In the genomic region with DNA sequence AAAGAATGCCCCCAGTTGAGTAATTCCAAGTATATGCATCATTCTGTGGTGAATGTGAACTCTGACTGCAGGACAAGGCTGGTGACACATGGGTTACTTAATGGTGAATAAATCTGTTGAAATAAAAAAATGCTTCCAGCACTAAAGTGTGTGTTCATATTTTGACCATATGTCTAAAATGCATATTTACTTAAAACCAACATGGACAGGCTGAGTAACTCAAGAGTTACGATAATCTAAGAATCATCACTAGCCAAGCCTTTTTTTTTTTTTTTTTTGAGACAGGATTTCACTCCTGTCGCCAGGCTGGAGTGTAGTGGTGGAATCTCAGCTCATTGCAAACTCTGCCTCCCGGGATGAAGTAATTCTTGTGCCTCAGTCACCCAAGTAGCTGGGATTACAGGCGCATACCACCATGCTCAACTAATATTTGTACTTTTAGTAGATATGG, we compare ENCODE assay signal across 15 cellular contexts. TPM values are rescaled to one million over a fixed set of nuclear protein-coding genes. Genes with fewer than 3 reads are reported as not detected.
DNase-seq lines count a peak whose midpoint lies in the region; ATAC-seq, FAIRE-seq and TF ChIP-seq lines count a peak whose summit lies in the region.
"Had no signal": no experiment of that assay in that cellular context is flagged by ENCODE, and none has a peak within 500 bp of the region (broad histone marks: within the 10 kb centered on the region; RNA-seq: fewer than 3 reads in every experiment).

No MANE protein-coding gene starts in this region.

- ATAC-seq in HG03460 (IDR thresholded peaks at IDR 0.05; ENCODE audit: unreplicated experiment) (no peak), GM21367 (IDR thresholded peaks at IDR 0.05; ENCODE audit: unreplicated experiment) (no peak)
- ATAC-seq: GM12878 had no signal

- no peak for TF ChIP-seq RAD21 in SK-N-SH (IDR thresholded peaks at IDR 0.05; ENCODE audit: low read length)

- H3K36me3 ChIP-seq in SK-N-SH (replicated peaks in 1 of 2; ENCODE audit: control insufficient read depth in 1 of 2, insufficient read depth in 2 of 2, low read length in 1 of 2), result peaks cover 0 to 4% of the 10 kb centered on the region in 2 experiments
- H3K36me3 ChIP-seq: adrenal gland, neural progenitor cell had no signal

- peak overlapping the region; percentile 67 for H3K9ac ChIP-seq in SK-N-SH
- H3K9ac ChIP-seq: neural progenitor cell had no signal

- POLR2A ChIA-PET in SK-N-SH (lab: Yijun Ruan, JAX), result no interaction called here

- H3K4me3 ChIP-seq in SK-N-SH (ENCODE audit: low read depth in 2 of 2, low read length in 1 of 2), result no peak overlapping the region
- H3K4me3 ChIP-seq: adrenal gland, GM12878, neural progenitor cell had no signal

- TF ChIP-seq CTCF in SK-N-SH (IDR thresholded peaks at IDR 0.05), result no peak

- H3K27ac ChIP-seq in SK-N-SH (ENCODE audit: low read depth in 2 of 2, low read length in 1 of 2), result peak overlapping the region in 1 of 2 experiments; percentile 95; a peak in 3 of 4 replicates
- H3K27ac ChIP-seq: adrenal gland, neural progenitor cell had no signal

- H3K9me2 ChIP-seq in SK-N-SH, result no peaks in the 10 kb centered on the region

- no peaks in the 10 kb centered on the region for H4K20me1 ChIP-seq in SK-N-SH (ENCODE audit: insufficient read depth)

- peaks cover 0 to 31% of the 10 kb centered on the region in 2 experiments; a peak in 2 of 4 replicates for H3K4me1 ChIP-seq in SK-N-SH (ENCODE audit: control insufficient read depth in 1 of 2, insufficient read depth in 2 of 2, low read depth in 1 of 2, low read length in 1 of 2)
- H3K4me1 ChIP-seq: adrenal gland, neural progenitor cell had no signal

- H2AFZ ChIP-seq in SK-N-SH (ENCODE audit: low read depth), result no peak overlapping the region
- H2AFZ ChIP-seq: neural progenitor cell had no signal

- no peaks in the 10 kb centered on the region for H3K27me3 ChIP-seq in SK-N-SH (ENCODE audit: insufficient read depth)
- H3K27me3 ChIP-seq: adrenal gland, neural progenitor cell had no signal

- DNase-seq in H4 (ENCODE audit: low spot score) (peak; percentile 42), SK-N-SH (no peak), fibroblast of peridontal ligament (ENCODE audit: extremely low read depth) (peak; percentile 97), urothelium cell line (ENCODE audit: low spot score) (peak; percentile 36), DMS153 (lab: John Stamatoyannopoulos, UW) (no peak)
- DNase-seq: Calu3; effector CD4-positive, alpha-beta T cell; H9; NCI-H146; small intestine had no signal

- CTCF ChIA-PET in SK-N-SH (lab: Yijun Ruan, JAX), result interaction anchor here (1.0 kb wide), 1 partner anchor 26 kb away, joined by 3 read pairs; no protein-coding TSS in a partner anchor

- peak overlapping the region; percentile 54; the same call in 1 of the 2 replicates for H3K4me2 ChIP-seq in SK-N-SH
- H3K4me2 ChIP-seq: neural progenitor cell had no signal

- peaks cover 6% of the 10 kb centered on the region; the same call in 1 of the 2 replicates for H3K9me3 ChIP-seq in SK-N-SH
- H3K9me3 ChIP-seq: adrenal gland had no signal

- TF ChIP-seq EP300 in SK-N-SH (IDR thresholded peaks at IDR 0.05; ENCODE audit: borderline replicate concordance in 1 of 2, low read depth in 1 of 2, low read length in 1 of 2), result peak in 1 of 2 experiments; percentile 97; a peak in 2 of 4 replicates

- WGBS in SK-N-SH (ENCODE audit: low lambda C conversion rate), result 20% methylated on average over 4 of the region's 4 CpGs

- H3F3A ChIP-seq in SK-N-SH (replicated peaks; ENCODE audit: insufficient read depth), result peaks cover 57% of the 10 kb centered on the region

- FAIRE-seq in urothelium cell line (lab: Jason Lieb, UNC), result no peak
- FAIRE-seq: GM12878, small intestine had no signal

- no peaks in the 10 kb centered on the region for H3K79me2 ChIP-seq in SK-N-SH (ENCODE audit: insufficient read depth)

TF ChIP-seq in SK-N-SH, 30 proteins besides CTCF, POLR2A, EP300 and RAD21 (continues in another document):
- TF ChIP-seq FOXM1 (IDR thresholded peaks at IDR 0.05; ENCODE audit: low read depth) (peak; percentile 90), YY1 (IDR thresholded peaks at IDR 0.05; ENCODE audit: low read depth) (0 out of 2 replicates have a peak, but pooled peaks have one; percentile 44), CHD2 (IDR thresholded peaks at IDR 0.05; ENCODE audit: low read length, partially characterized antibody) (no peak), MXI1 (IDR thresholded peaks at IDR 0.05; ENCODE audit: low read depth, low read length) (no peak), ELF1 (IDR thresholded peaks at IDR 0.05) (no peak), FOXJ3 (CRISPR knock-in tag; IDR thresholded peaks at IDR 0.05) (no peak), TEAD4 (IDR thresholded peaks at IDR 0.05; ENCODE audit: borderline replicate concordance, insufficient read depth) (peak; percentile 90), POLR2AphosphoS5 (IDR thresholded peaks at IDR 0.05; ENCODE audit: low read depth, low read length) (peak; percentile 73; the same call in 1 of the 2 replicates), GATA2 (CRISPR knock-in tag; IDR thresholded peaks at IDR 0.05) (no peak), NRF1 (IDR thresholded peaks at IDR 0.05; ENCODE audit: low read depth, low read length) (no peak), EZH2phosphoT487 (IDR thresholded peaks at IDR 0.05; ENCODE audit: borderline replicate concordance, low read depth) (no peak), NFIC (IDR thresholded peaks at IDR 0.05; ENCODE audit: borderline replicate concordance) (peak; percentile 55), RFX5 (IDR thresholded peaks at IDR 0.05; ENCODE audit: low read length) (no peak), RXRA (IDR thresholded peaks at IDR 0.05; ENCODE audit: borderline replicate concordance, low read depth) (peak; percentile 98), TCF12 (IDR thresholded peaks at IDR 0.05) (peak; percentile 97)
- TF ChIP-seq, protein P1, sequence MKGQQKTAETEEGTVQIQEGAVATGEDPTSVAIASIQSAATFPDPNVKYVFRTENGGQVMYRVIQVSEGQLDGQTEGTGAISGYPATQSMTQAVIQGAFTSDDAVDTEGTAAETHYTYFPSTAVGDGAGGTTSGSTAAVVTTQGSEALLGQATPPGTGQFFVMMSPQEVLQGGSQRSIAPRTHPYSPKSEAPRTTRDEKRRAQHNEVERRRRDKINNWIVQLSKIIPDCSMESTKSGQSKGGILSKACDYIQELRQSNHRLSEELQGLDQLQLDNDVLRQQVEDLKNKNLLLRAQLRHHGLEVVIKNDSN (IDR thresholded peaks at IDR 0.05; ENCODE audit: borderline replicate concordance, low read depth), result no peak
- TF ChIP-seq, protein P2, sequence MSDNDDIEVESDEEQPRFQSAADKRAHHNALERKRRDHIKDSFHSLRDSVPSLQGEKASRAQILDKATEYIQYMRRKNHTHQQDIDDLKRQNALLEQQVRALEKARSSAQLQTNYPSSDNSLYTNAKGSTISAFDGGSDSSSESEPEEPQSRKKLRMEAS (IDR thresholded peaks at IDR 0.05; ENCODE audit: low read depth), result peak; percentile 52; the same call in 1 of the 2 replicates
- TF ChIP-seq, protein P3, sequence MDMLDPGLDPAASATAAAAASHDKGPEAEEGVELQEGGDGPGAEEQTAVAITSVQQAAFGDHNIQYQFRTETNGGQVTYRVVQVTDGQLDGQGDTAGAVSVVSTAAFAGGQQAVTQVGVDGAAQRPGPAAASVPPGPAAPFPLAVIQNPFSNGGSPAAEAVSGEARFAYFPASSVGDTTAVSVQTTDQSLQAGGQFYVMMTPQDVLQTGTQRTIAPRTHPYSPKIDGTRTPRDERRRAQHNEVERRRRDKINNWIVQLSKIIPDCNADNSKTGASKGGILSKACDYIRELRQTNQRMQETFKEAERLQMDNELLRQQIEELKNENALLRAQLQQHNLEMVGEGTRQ (IDR thresholded peaks at IDR 0.05; ENCODE audit: borderline replicate concordance, low read depth, low read length), result no peak
- TF ChIP-seq, protein P4, sequence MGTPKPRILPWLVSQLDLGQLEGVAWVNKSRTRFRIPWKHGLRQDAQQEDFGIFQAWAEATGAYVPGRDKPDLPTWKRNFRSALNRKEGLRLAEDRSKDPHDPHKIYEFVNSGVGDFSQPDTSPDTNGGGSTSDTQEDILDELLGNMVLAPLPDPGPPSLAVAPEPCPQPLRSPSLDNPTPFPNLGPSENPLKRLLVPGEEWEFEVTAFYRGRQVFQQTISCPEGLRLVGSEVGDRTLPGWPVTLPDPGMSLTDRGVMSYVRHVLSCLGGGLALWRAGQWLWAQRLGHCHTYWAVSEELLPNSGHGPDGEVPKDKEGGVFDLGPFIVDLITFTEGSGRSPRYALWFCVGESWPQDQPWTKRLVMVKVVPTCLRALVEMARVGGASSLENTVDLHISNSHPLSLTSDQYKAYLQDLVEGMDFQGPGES (IDR thresholded peaks at IDR 0.05; ENCODE audit: low read depth, low read length), result no peak
- TF ChIP-seq, protein P5, sequence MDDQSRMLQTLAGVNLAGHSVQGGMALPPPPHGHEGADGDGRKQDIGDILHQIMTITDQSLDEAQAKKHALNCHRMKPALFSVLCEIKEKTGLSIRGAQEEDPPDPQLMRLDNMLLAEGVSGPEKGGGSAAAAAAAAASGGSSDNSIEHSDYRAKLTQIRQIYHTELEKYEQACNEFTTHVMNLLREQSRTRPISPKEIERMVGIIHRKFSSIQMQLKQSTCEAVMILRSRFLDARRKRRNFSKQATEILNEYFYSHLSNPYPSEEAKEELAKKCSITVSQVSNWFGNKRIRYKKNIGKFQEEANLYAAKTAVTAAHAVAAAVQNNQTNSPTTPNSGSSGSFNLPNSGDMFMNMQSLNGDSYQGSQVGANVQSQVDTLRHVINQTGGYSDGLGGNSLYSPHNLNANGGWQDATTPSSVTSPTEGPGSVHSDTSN (IDR thresholded peaks at IDR 0.05), result peak; percentile 90
- TF ChIP-seq, protein P6, sequence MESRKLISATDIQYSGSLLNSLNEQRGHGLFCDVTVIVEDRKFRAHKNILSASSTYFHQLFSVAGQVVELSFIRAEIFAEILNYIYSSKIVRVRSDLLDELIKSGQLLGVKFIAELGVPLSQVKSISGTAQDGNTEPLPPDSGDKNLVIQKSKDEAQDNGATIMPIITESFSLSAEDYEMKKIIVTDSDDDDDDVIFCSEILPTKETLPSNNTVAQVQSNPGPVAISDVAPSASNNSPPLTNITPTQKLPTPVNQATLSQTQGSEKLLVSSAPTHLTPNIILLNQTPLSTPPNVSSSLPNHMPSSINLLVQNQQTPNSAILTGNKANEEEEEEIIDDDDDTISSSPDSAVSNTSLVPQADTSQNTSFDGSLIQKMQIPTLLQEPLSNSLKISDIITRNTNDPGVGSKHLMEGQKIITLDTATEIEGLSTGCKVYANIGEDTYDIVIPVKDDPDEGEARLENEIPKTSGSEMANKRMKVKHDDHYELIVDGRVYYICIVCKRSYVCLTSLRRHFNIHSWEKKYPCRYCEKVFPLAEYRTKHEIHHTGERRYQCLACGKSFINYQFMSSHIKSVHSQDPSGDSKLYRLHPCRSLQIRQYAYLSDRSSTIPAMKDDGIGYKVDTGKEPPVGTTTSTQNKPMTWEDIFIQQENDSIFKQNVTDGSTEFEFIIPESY (IDR thresholded peaks at IDR 0.05; ENCODE audit: borderline replicate concordance, low read depth), result peak; percentile 74; the same call in 1 of the 2 replicates

RNA-seq across cellular contexts. Expression of a gene that starts 47.1 kb away (rescaled TPM):
- total RNA-seq in H4 (2014; rRNA removed; shearing (Covaris generic)), result not detected in 2 replicates
- 5.0 and 7.3 TPM in 2 replicates for polyA plus RNA-seq in SK-N-SH (2012; rRNA removed)
- 3.4 and 7.4 TPM in 2 replicates for polyA plus RNA-seq in SK-N-SH (2012; cell fraction: cytosol; rRNA removed)
- polyA plus RNA-seq in SK-N-SH (2012; cell fraction: nucleus; rRNA removed), result 6.0 and 6.7 TPM in 2 replicates

Comparison
In these comparisons a context has a peak if more than half of its experiments do, and no peak if none do; other contexts are left out.
1. DNase-seq: peak in H4 (single experiment), fibroblast of peridontal ligament (single experiment) and urothelium cell line (single experiment); none in SK-N-SH (single experiment) and DMS153 (single experiment).